1 cellular context compared by ENCODE assay signal in the genomic region with DNA sequence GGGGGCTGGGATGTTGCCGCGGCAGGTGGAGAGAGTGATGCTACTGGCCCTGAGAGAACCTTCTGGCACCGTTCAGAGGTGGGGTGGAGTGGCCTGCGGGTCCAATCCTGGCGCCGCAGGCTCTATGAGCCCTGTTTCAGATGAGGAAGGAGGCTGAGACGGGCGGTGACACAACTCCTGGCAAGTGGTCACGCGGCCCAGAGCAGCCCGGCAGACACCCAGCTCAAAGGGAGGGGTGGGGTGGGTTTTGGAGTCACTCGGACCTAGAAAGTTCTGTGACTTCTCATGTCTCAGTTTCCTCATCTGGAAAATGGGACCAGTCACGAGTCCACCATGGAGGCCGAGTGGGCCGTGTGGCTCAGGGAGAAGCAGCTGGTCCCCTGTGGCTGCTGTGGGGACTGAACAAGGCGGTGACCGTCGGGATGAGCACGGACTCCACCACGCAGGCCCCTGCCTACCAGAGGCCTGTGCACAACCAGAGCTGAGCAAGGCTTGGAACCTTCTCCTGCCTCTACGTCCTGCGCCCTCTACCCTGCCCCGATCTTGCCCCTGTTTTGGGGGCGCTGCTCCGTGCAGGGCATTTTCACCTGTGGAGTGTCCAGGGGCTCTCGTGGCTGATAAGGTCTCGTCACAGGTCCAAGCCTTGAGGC.
TF ChIP-seq lines count a peak whose summit lies in the region.

No MANE protein-coding gene starts in this region.

TF ChIP-seq in K562, 482 proteins besides CTCF, POLR2A, EP300 and RAD21:
- TF ChIP-seq, protein P1, sequence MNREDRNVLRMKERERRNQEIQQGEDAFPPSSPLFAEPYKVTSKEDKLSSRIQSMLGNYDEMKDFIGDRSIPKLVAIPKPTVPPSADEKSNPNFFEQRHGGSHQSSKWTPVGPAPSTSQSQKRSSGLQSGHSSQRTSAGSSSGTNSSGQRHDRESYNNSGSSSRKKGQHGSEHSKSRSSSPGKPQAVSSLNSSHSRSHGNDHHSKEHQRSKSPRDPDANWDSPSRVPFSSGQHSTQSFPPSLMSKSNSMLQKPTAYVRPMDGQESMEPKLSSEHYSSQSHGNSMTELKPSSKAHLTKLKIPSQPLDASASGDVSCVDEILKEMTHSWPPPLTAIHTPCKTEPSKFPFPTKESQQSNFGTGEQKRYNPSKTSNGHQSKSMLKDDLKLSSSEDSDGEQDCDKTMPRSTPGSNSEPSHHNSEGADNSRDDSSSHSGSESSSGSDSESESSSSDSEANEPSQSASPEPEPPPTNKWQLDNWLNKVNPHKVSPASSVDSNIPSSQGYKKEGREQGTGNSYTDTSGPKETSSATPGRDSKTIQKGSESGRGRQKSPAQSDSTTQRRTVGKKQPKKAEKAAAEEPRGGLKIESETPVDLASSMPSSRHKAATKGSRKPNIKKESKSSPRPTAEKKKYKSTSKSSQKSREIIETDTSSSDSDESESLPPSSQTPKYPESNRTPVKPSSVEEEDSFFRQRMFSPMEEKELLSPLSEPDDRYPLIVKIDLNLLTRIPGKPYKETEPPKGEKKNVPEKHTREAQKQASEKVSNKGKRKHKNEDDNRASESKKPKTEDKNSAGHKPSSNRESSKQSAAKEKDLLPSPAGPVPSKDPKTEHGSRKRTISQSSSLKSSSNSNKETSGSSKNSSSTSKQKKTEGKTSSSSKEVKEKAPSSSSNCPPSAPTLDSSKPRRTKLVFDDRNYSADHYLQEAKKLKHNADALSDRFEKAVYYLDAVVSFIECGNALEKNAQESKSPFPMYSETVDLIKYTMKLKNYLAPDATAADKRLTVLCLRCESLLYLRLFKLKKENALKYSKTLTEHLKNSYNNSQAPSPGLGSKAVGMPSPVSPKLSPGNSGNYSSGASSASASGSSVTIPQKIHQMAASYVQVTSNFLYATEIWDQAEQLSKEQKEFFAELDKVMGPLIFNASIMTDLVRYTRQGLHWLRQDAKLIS (CRISPR knock-in tag; IDR thresholded peaks at IDR 0.05): no peak
- TF ChIP-seq ZNF778 (CRISPR knock-in tag; IDR thresholded peaks at IDR 0.05) (no peak), ZBED1 (IDR thresholded peaks at IDR 0.05) (no peak), ILF3 (IDR thresholded peaks at IDR 0.05; ENCODE audit: borderline replicate concordance) (no peak), RUNX1 (IDR thresholded peaks at IDR 0.05; ENCODE audit: low read depth) (no peak), BCOR (IDR thresholded peaks at IDR 0.05) (peak; percentile 33; the same call in 1 of the 2 replicates), GATAD2A (IDR thresholded peaks at IDR 0.05) (no peak), FIP1L1 (IDR thresholded peaks at IDR 0.05; ENCODE audit: low read depth, low read length, poor library complexity, severe bottlenecking) (no peak), CEBPB (tag; IDR thresholded peaks at IDR 0.05) (no peak), RBM25 (IDR thresholded peaks at IDR 0.05; ENCODE audit: low read depth, low read length, severe bottlenecking) (peak; percentile 35), NR2C1 (IDR thresholded peaks at IDR 0.05) (no peak), NR2C1 (tag; IDR thresholded peaks at IDR 0.05) (no peak)
